ENCODE assay signal across 1 cellular context in the genomic region with DNA sequence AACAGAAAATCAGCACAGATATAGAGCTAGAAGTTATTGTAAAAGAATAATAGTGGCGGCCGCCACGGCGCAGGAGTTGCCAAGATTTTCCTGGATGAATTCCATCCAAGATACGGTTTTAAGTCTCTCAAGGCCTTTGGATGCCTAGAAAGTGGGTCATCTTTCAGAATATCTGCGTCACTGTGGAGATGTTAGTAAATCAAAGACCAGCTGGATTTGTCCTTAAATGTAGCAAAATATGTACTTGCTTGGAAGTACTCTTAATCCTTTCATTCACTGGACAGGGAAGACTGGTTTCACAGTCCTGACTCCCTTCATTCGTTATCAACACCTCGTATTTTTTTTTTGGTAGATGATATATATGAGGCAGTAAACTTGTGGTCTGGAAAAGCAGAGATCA.
TF ChIP-seq lines count a peak whose summit lies in the region.

No MANE protein-coding gene starts in this region.

TF ChIP-seq in HepG2, 621 proteins besides CTCF, POLR2A, EP300 and RAD21 (continued from another document):
- TF ChIP-seq, protein P1, sequence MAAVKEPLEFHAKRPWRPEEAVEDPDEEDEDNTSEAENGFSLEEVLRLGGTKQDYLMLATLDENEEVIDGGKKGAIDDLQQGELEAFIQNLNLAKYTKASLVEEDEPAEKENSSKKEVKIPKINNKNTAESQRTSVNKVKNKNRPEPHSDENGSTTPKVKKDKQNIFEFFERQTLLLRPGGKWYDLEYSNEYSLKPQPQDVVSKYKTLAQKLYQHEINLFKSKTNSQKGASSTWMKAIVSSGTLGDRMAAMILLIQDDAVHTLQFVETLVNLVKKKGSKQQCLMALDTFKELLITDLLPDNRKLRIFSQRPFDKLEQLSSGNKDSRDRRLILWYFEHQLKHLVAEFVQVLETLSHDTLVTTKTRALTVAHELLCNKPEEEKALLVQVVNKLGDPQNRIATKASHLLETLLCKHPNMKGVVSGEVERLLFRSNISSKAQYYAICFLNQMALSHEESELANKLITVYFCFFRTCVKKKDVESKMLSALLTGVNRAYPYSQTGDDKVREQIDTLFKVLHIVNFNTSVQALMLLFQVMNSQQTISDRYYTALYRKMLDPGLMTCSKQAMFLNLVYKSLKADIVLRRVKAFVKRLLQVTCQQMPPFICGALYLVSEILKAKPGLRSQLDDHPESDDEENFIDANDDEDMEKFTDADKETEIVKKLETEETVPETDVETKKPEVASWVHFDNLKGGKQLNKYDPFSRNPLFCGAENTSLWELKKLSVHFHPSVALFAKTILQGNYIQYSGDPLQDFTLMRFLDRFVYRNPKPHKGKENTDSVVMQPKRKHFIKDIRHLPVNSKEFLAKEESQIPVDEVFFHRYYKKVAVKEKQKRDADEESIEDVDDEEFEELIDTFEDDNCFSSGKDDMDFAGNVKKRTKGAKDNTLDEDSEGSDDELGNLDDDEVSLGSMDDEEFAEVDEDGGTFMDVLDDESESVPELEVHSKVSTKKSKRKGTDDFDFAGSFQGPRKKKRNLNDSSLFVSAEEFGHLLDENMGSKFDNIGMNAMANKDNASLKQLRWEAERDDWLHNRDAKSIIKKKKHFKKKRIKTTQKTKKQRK (IDR thresholded peaks at IDR 0.05; ENCODE audit: low read length): no peak
- TF ChIP-seq ZNF510 (CRISPR knock-in tag; IDR thresholded peaks at IDR 0.05; ENCODE audit: low read depth) (no peak), KAT7 (CRISPR knock-in tag; IDR thresholded peaks at IDR 0.05; ENCODE audit: borderline replicate concordance) (no peak), ATF7-NPFF (CRISPR knock-in tag; IDR thresholded peaks at IDR 0.05; ENCODE audit: low read depth) (no peak), SALL1 (CRISPR knock-in tag; IDR thresholded peaks at IDR 0.05) (no peak), ZNF33B (CRISPR knock-in tag; IDR thresholded peaks at IDR 0.05) (no peak), PAWR (CRISPR knock-in tag; IDR thresholded peaks at IDR 0.05; ENCODE audit: borderline replicate concordance) (no peak)
- TF ChIP-seq, protein P2, sequence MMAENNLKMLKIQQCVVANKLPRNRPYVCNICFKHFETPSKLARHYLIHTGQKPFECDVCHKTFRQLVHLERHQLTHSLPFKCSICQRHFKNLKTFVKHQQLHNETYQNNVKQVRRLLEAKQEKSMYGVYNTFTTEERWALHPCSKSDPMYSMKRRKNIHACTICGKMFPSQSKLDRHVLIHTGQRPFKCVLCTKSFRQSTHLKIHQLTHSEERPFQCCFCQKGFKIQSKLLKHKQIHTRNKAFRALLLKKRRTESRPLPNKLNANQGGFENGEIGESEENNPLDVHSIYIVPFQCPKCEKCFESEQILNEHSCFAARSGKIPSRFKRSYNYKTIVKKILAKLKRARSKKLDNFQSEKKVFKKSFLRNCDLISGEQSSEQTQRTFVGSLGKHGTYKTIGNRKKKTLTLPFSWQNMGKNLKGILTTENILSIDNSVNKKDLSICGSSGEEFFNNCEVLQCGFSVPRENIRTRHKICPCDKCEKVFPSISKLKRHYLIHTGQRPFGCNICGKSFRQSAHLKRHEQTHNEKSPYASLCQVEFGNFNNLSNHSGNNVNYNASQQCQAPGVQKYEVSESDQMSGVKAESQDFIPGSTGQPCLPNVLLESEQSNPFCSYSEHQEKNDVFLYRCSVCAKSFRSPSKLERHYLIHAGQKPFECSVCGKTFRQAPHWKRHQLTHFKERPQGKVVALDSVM (CRISPR knock-in tag; IDR thresholded peaks at IDR 0.05): no peak
- TF ChIP-seq, protein P3, sequence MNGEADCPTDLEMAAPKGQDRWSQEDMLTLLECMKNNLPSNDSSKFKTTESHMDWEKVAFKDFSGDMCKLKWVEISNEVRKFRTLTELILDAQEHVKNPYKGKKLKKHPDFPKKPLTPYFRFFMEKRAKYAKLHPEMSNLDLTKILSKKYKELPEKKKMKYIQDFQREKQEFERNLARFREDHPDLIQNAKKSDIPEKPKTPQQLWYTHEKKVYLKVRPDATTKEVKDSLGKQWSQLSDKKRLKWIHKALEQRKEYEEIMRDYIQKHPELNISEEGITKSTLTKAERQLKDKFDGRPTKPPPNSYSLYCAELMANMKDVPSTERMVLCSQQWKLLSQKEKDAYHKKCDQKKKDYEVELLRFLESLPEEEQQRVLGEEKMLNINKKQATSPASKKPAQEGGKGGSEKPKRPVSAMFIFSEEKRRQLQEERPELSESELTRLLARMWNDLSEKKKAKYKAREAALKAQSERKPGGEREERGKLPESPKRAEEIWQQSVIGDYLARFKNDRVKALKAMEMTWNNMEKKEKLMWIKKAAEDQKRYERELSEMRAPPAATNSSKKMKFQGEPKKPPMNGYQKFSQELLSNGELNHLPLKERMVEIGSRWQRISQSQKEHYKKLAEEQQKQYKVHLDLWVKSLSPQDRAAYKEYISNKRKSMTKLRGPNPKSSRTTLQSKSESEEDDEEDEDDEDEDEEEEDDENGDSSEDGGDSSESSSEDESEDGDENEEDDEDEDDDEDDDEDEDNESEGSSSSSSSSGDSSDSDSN (CRISPR knock-in tag; IDR thresholded peaks at IDR 0.05): no peak
